In the genomic region with DNA sequence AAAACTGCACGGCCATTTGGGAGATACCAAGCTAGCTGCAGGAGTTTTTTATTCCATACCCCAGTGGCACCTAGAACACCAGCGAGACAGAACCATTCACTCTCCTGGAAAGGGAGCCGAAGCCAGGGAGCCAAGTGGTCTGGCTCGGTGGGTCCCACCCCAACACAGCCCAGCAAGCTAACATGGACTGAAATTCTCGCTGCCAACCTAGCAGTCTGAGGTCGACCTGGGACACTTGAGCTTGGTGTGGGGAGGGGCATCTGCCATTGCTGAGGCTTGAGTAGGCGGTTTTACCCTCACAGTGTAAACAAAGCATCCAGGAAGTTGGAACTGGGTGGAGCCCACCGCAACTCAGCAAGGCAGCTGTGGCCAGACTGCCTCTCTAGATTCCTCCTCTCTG, we compare ENCODE assay signal across 10 cellular contexts.
A peak's percentile ranks its signal among the peaks of the same experiment; 100 is the strongest.
DNase-seq lines count a peak whose midpoint lies in the region; ATAC-seq and TF ChIP-seq lines count a peak whose summit lies in the region.
"Had no signal": no experiment of that assay in that cellular context is flagged by ENCODE, and none has a peak within 500 bp of the region (broad histone marks: within the 10 kb centered on the region; RNA-seq: fewer than 3 reads in every experiment).

No MANE protein-coding gene starts in this region.

- no peak for TF ChIP-seq CTCF in WTC11 (IDR thresholded peaks at IDR 0.05)
- no peak for TF ChIP-seq CTCF in ascending aorta (IDR thresholded peaks at IDR 0.05)

- H3K27ac ChIP-seq in thymus (ENCODE audit: low read depth) (peak overlapping the region; percentile 62), ascending aorta (no peak overlapping the region)
- H3K27ac ChIP-seq: left ventricle myocardium inferior had no signal

- peak; percentile 68 for ATAC-seq in WTC11
- ATAC-seq in effector memory CD8-positive, alpha-beta T cell (replicated peaks) = peak; percentile 88
- no peak for ATAC-seq in GM21825 (IDR thresholded peaks at IDR 0.05; ENCODE audit: unreplicated experiment)

- no peak overlapping the region for H3K27ac Mint-ChIP-seq in WTC11
- peak overlapping the region; percentile 83 to 86 for H3K27ac Mint-ChIP-seq in effector memory CD8-positive, alpha-beta T cell

- intact Hi-C loops in ascending aorta (cut with DNase I) = no loop called here

- H3K36me3 ChIP-seq in thymus (ENCODE audit: control insufficient read depth, insufficient read depth) (no peaks in the 10 kb centered on the region), ascending aorta (no peaks in the 10 kb centered on the region)
- H3K36me3 ChIP-seq: left ventricle myocardium inferior had no signal

- no peaks in the 10 kb centered on the region for H3K36me3 Mint-ChIP-seq in WTC11
- H3K36me3 Mint-ChIP-seq in effector memory CD8-positive, alpha-beta T cell (ENCODE audit: insufficient read depth) = no peaks in the 10 kb centered on the region

- peaks cover 22% of the 10 kb centered on the region for H3K9me3 Mint-ChIP-seq in WTC11
- H3K9me3 Mint-ChIP-seq in effector memory CD8-positive, alpha-beta T cell = peaks cover 16 to 39% of the 10 kb centered on the region in 2 donors

- peaks cover 3% of the 10 kb centered on the region; the same call in 1 of the 2 replicates for H3K27me3 Mint-ChIP-seq in WTC11 (ENCODE audit: low read depth)
- H3K27me3 Mint-ChIP-seq in effector memory CD8-positive, alpha-beta T cell = no peaks in the 10 kb centered on the region

- H3K4me3 ChIP-seq in thymus (ENCODE audit: low read length) (no peak overlapping the region), ascending aorta (no peak overlapping the region)
- H3K4me3 ChIP-seq: left ventricle myocardium inferior had no signal

- POLR2A ChIA-PET in WTC11 (lab: Charles Lee) = no interaction called here

- CTCF ChIA-PET in WTC11 (lab: Charles Lee) = interaction anchor here (1.2 kb wide), 1 partner anchor 24 kb away, joined by 5 read pairs; no protein-coding TSS in a partner anchor

- H3K27me3 ChIP-seq in thymus (ENCODE audit: control insufficient read depth, insufficient read depth) (no peaks in the 10 kb centered on the region), ascending aorta (no peaks in the 10 kb centered on the region)

- no peaks in the 10 kb centered on the region for H3K4me1 Mint-ChIP-seq in WTC11
- H3K4me1 Mint-ChIP-seq in effector memory CD8-positive, alpha-beta T cell (ENCODE audit: low read depth in 2 of 2) = peaks cover 41 to 48% of the 10 kb centered on the region in 2 donors

- DNase-seq in stimulated activated CD4-positive, alpha-beta T cell treated with anti-CD3 and anti-CD28 coated beads, Interleukin-15, amount 100 ng/mL, for 1 hour (ENCODE audit: low read depth in 1 of 2, low spot score in 1 of 2) = peak; percentile 3 to 25
- no peak for DNase-seq in stimulated activated CD4-positive, alpha-beta T cell treated with anti-CD3 and anti-CD28 coated beads, Interleukin-12 subunit alpha, Interleukin-12 subunit beta, amount 100 ng/mL, for 4 hours
- DNase-seq in WTC11 (ENCODE audit: low spot score) (peak; percentile 15), putamen (ENCODE audit: low spot score) (no peak), ascending aorta (ENCODE audit: low spot score in 2 of 2) (no peak)
- DNase-seq in effector memory CD8-positive, alpha-beta T cell = peak; percentile 62 to 67 (median 63)
- DNase-seq: left ventricle myocardium inferior, SIG-M5 had no signal

- H3K4me1 ChIP-seq in thymus (ENCODE audit: control insufficient read depth, insufficient read depth, low read length) (peaks cover 16% of the 10 kb centered on the region), ascending aorta (no peaks in the 10 kb centered on the region)

- H3K4me3 Mint-ChIP-seq in WTC11 = no peak overlapping the region
- peak overlapping the region; percentile 35 to 68 for H3K4me3 Mint-ChIP-seq in effector memory CD8-positive, alpha-beta T cell

- WGBS in thymus = 71% methylated on average over 8 of the region's 8 CpGs

- H3K9me3 ChIP-seq in thymus (ENCODE audit: control insufficient read depth) (no peaks in the 10 kb centered on the region), ascending aorta (no peaks in the 10 kb centered on the region)

TF ChIP-seq in WTC11, 78 proteins besides CTCF, POLR2A, EP300 and RAD21:
- peak; percentile 57; the same call in 1 of the 2 replicates for TF ChIP-seq FOXK1 (CRISPR knock-in tag; IDR thresholded peaks at IDR 0.05)
- TF ChIP-seq, protein P1, sequence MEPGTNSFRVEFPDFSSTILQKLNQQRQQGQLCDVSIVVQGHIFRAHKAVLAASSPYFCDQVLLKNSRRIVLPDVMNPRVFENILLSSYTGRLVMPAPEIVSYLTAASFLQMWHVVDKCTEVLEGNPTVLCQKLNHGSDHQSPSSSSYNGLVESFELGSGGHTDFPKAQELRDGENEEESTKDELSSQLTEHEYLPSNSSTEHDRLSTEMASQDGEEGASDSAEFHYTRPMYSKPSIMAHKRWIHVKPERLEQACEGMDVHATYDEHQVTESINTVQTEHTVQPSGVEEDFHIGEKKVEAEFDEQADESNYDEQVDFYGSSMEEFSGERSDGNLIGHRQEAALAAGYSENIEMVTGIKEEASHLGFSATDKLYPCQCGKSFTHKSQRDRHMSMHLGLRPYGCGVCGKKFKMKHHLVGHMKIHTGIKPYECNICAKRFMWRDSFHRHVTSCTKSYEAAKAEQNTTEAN (CRISPR knock-in tag; IDR thresholded peaks at IDR 0.05) = no peak

Comparison
In these comparisons a context has a peak if more than half of its experiments do, and no peak if none do; other contexts are left out.
1. DNase-seq: peak in stimulated activated CD4-positive, alpha-beta T cell treated with anti-CD3 and anti-CD28 coated beads, Interleukin-15, amount 100 ng/mL, for 1 hour (2 of 2), WTC11 (single experiment) and effector memory CD8-positive, alpha-beta T cell (3 of 3); none in stimulated activated CD4-positive, alpha-beta T cell treated with anti-CD3 and anti-CD28 coated beads, Interleukin-12 subunit alpha, Interleukin-12 subunit beta, amount 100 ng/mL, for 4 hours (single experiment), putamen (single experiment) and ascending aorta (0 of 2).